ENCODE assay signal across 8 cellular contexts in the genomic region with DNA sequence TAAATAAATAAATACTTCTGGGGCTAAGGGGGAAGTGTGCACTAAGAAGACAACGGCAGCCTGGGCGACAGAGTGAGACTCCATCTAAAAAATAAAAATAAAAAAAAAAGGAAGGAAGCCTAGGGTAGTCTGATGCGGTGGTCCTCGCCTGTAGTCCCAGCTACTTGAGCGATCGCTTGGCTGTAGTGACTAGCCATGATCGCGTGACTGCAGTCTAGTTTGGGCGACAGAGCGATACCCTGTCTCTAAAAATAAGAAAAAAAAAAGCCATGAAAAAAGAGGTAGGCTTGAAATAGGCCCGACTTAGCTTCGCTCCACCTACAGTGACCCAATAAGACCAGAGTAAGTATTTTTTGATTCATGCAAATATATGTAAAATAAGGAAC. TPM values are rescaled to one million over a fixed set of nuclear protein-coding genes. Genes with fewer than 3 reads are reported as not detected.
A peak's percentile ranks its signal among the peaks of the same experiment; 100 is the strongest.
DNase-seq lines count a peak whose midpoint lies in the region; ATAC-seq and TF ChIP-seq lines count a peak whose summit lies in the region.

No MANE protein-coding gene starts in this region.

- H3K27me3 ChIP-seq in DND-41 (ENCODE audit: insufficient read depth, low read length, poor library complexity) (no peaks in the 10 kb centered on the region), HCT116 (ENCODE audit: insufficient read depth, low read length) (no peaks in the 10 kb centered on the region)
- no peaks in the 10 kb centered on the region for H3K27me3 ChIP-seq in naive thymus-derived CD4-positive, alpha-beta T cell (ENCODE audit: control insufficient read depth in 2 of 2, insufficient read depth in 2 of 2, low read length in 2 of 2)

- BruUV-seq in HCT116 (replicated peaks; lab: Mats Ljungman, UMichigan): no TSS peak

- H3K27me3 Mint-ChIP-seq in T-cell: no peaks in the 10 kb centered on the region
- H3K27me3 Mint-ChIP-seq in naive thymus-derived CD4-positive, alpha-beta T cell: peaks cover 0 to 2% (median 0%) of the 10 kb centered on the region in 5 donors

- DNase-seq in DND-41: no peak
- DNase-seq in HCT116 (ENCODE audit: low read depth, low spot score): no peak
- DNase-seq in T-cell: no peak
- no peak for DNase-seq in naive thymus-derived CD4-positive, alpha-beta T cell
- DNase-seq in omental fat pad (ENCODE audit: low spot score): no peak
- no peak for DNase-seq in foreskin fibroblast
- DNase-seq in H4 (ENCODE audit: low spot score): no peak
- DNase-seq in HK-2 (ENCODE audit: unreplicated experiment): no peak

- H3K4me2 ChIP-seq in DND-41 (ENCODE audit: insufficient read depth, low read length) (peak overlapping the region; percentile 20; the same call in 1 of the 2 replicates), HCT116 (ENCODE audit: low read length) (no peak overlapping the region)

- H2AFZ ChIP-seq in DND-41 (ENCODE audit: low read depth, low read length): peak overlapping the region; percentile 21
- peak overlapping the region; percentile 67 for H2AFZ ChIP-seq in HCT116 (ENCODE audit: low read depth, low read length, poor library complexity, severe bottlenecking)

- peaks cover 23 to 30% (median 25%) of the 10 kb centered on the region in 3 donors for H3K4me1 Mint-ChIP-seq in T-cell
- H3K4me1 Mint-ChIP-seq in naive thymus-derived CD4-positive, alpha-beta T cell: peaks cover 8 to 30% (median 22%) of the 10 kb centered on the region in 7 donors

- no peak for ATAC-seq in DND-41 (ENCODE audit: insufficient read depth, low read depth)
- ATAC-seq in HCT116: no peak
- ATAC-seq in T-cell (replicated peaks in 1 of 4): no peak
- ATAC-seq in naive thymus-derived CD4-positive, alpha-beta T cell: no peak
- ATAC-seq in omental fat pad (ENCODE audit: low FRiP score): no peak

- peaks cover 21% of the 10 kb centered on the region for H3K79me2 ChIP-seq in DND-41 (ENCODE audit: insufficient read depth, low read length)
- H3K79me2 ChIP-seq in HCT116 (ENCODE audit: insufficient read depth, low read length): peaks cover 17% of the 10 kb centered on the region

- H3K4me3 Mint-ChIP-seq in T-cell: peak overlapping the region; percentile 80 to 89 (median 85)
- H3K4me3 Mint-ChIP-seq in naive thymus-derived CD4-positive, alpha-beta T cell: peak overlapping the region; percentile 68 to 92 (median 84)

- H3K9me3 ChIP-seq in DND-41 (ENCODE audit: insufficient read depth, low read length, severe bottlenecking) (no peaks in the 10 kb centered on the region), HCT116 (ENCODE audit: control insufficient read depth in 1 of 2, insufficient read depth in 1 of 2, low read depth in 1 of 2, low read length in 2 of 2) (no peaks in the 10 kb centered on the region)
- no peaks in the 10 kb centered on the region for H3K9me3 ChIP-seq in naive thymus-derived CD4-positive, alpha-beta T cell (ENCODE audit: control insufficient read depth in 2 of 3, low read length in 3 of 3)

- peak overlapping the region; percentile 62 to 90 for H3K27ac Mint-ChIP-seq in T-cell
- peak overlapping the region; percentile 69 to 93 (median 82) for H3K27ac Mint-ChIP-seq in naive thymus-derived CD4-positive, alpha-beta T cell

- H3K9ac ChIP-seq in DND-41 (ENCODE audit: low read depth, low read length): no peak overlapping the region
- H3K9ac ChIP-seq in HCT116 (ENCODE audit: low read length): no peak overlapping the region

- peaks cover 18% of the 10 kb centered on the region for H3K4me1 ChIP-seq in DND-41 (ENCODE audit: insufficient read depth, low read length)
- peaks cover 3 to 9% of the 10 kb centered on the region in 2 experiments; a peak in 3 of 4 replicates for H3K4me1 ChIP-seq in HCT116 (ENCODE audit: control insufficient read depth in 1 of 2, insufficient read depth in 2 of 2, low read length in 2 of 2)
- peaks cover 6 to 18% of the 10 kb centered on the region in 2 donors for H3K4me1 ChIP-seq in naive thymus-derived CD4-positive, alpha-beta T cell (ENCODE audit: control insufficient read depth in 2 of 2, insufficient read depth in 2 of 2, low read length in 2 of 2)

- no peak for TF ChIP-seq CTCF in DND-41 (IDR thresholded peaks at IDR 0.05; ENCODE audit: borderline replicate concordance, extremely low read depth, low read length, poor library complexity, severe bottlenecking)
- TF ChIP-seq CTCF in HCT116 (IDR thresholded peaks at IDR 0.05 in 2 of 3, conservative IDR thresholded peaks at IDR 0.05 in 1 of 3; ENCODE audit: borderline replicate concordance in 1 of 3, insufficient read depth in 1 of 3, low read depth in 2 of 3, low read length in 2 of 3): no peak
- TF ChIP-seq CTCF in omental fat pad (IDR thresholded peaks at IDR 0.05): no peak
- no peak for TF ChIP-seq CTCF in foreskin fibroblast (IDR thresholded peaks at IDR 0.05; ENCODE audit: low read depth, low read length)

- no peaks in the 10 kb centered on the region for H3K9me2 ChIP-seq in HCT116 (ENCODE audit: insufficient read depth)

- POLR2A ChIA-PET in HCT116 (lab: Charles Lee): interaction anchor here (0.8 to 1.3 kb wide), 8 partner anchors 13 to 52 kb away, joined by 3 to 8 read pairs (median 6); partner anchors contain the start of genes ANKLE1, DDA1, OCEL1 and USE1
- POLR2A ChIA-PET in T-cell (lab: Charles Lee): interaction anchor here (0.6 to 1.1 kb wide), 10 partner anchors 8 to 1293 kb away, joined by 3 to 7 read pairs (median 4); partner anchors contain the start of genes DDA1 (in 1 of the 2), HAUS8 (in 1 of the 2), MRPL34 (in 1 of the 2) and MVB12A (in 1 of the 2)
- POLR2A ChIA-PET in naive thymus-derived CD4-positive, alpha-beta T cell (lab: Charles Lee): interaction anchor here (0.6 to 3.4 kb wide), 19 partner anchors 8 to 606 kb away, joined by 3 to 18 read pairs (median 6); partner anchors contain the start of genes DDA1, MVB12A, OCEL1 and USE1

- H3K4me3 ChIP-seq in DND-41 (ENCODE audit: low read depth in 1 of 2, low read length in 2 of 2): no peak overlapping the region
- no peak overlapping the region; a peak in 1 of 4 replicates for H3K4me3 ChIP-seq in HCT116 (replicated peaks in 1 of 2; ENCODE audit: low read depth in 1 of 2, low read length in 2 of 2)
- H3K4me3 ChIP-seq in naive thymus-derived CD4-positive, alpha-beta T cell (ENCODE audit: low read length): peak overlapping the region; percentile 38
- no peak overlapping the region for H3K4me3 ChIP-seq in foreskin fibroblast (ENCODE audit: low read depth in 1 of 2, low read length in 2 of 2)

- no peaks in the 10 kb centered on the region for H3K9me3 Mint-ChIP-seq in T-cell
- peaks cover 0 to 4% (median 0%) of the 10 kb centered on the region in 11 donors for H3K9me3 Mint-ChIP-seq in naive thymus-derived CD4-positive, alpha-beta T cell

- TF ChIP-seq RAD21 in HCT116 (IDR thresholded peaks at IDR 0.05; ENCODE audit: low read depth): no peak

- H3K27ac ChIP-seq in DND-41 (ENCODE audit: low read length) (no peak overlapping the region), HCT116 (ENCODE audit: low read depth, low read length) (peak overlapping the region; percentile 15; the same call in 1 of the 2 replicates)
- peak overlapping the region; percentile 48 for H3K27ac ChIP-seq in naive thymus-derived CD4-positive, alpha-beta T cell (ENCODE audit: low read depth, low read length)

- intact Hi-C loops in HCT116 (cut with micrococcal nuclease): no loop called here
- intact Hi-C loops in naive thymus-derived CD4-positive, alpha-beta T cell (cut with micrococcal nuclease): loop anchor here in 1 of 2 donors (2.0 kb wide), 2 partner anchors 20 to 32 kb away; no protein-coding TSS in a partner anchor

- peaks cover 8% of the 10 kb centered on the region for H3K36me3 Mint-ChIP-seq in T-cell
- H3K36me3 Mint-ChIP-seq in naive thymus-derived CD4-positive, alpha-beta T cell: peaks cover 0 to 7% (median 4%) of the 10 kb centered on the region in 5 donors

- CTCF ChIA-PET in HCT116 (lab: Charles Lee): interaction anchor here (0.8 to 1.5 kb wide), 9 partner anchors 11 to 229 kb away, joined by 3 to 11 read pairs (median 4); partner anchors contain the start of gene DDA1
- CTCF ChIA-PET in T-cell (lab: Charles Lee): interaction anchor here (0.5 to 2.1 kb wide), 15 partner anchors 9 to 593 kb away, joined by 3 to 20 read pairs (median 4); partner anchors contain the start of genes ANKLE1 (in 1 of the 2), DDA1 (in 1 of the 2), MVB12A (in 1 of the 2) and OCEL1 (in 1 of the 2)
- CTCF ChIA-PET in naive thymus-derived CD4-positive, alpha-beta T cell (lab: Charles Lee): interaction anchor here (0.6 to 1.4 kb wide), 9 partner anchors 13 to 1056 kb away, joined by 3 to 14 read pairs (median 4); partner anchors contain the start of genes LSM4 and MRPL34

- H3K36me3 ChIP-seq in DND-41 (ENCODE audit: insufficient read depth, low read length): peaks cover 21% of the 10 kb centered on the region
- peaks cover 3 to 18% of the 10 kb centered on the region in 2 experiments; a peak in 3 of 4 replicates for H3K36me3 ChIP-seq in HCT116 (ENCODE audit: control insufficient read depth in 1 of 2, insufficient read depth in 2 of 2, low read length in 2 of 2)
- H3K36me3 ChIP-seq in naive thymus-derived CD4-positive, alpha-beta T cell (ENCODE audit: control insufficient read depth in 2 of 3, insufficient read depth in 3 of 3, low read length in 3 of 3): peaks cover 0 to 18% (median 6%) of the 10 kb centered on the region in 3 experiments

- TF ChIP-seq POLR2A in HCT116 (IDR thresholded peaks at IDR 0.05; ENCODE audit: borderline replicate concordance, extremely low read depth, insufficient read depth, insufficient read length): no peak

- no peaks in the 10 kb centered on the region for H4K20me1 ChIP-seq in DND-41 (ENCODE audit: insufficient read depth, low read length)
- H4K20me1 ChIP-seq in HCT116 (ENCODE audit: insufficient read depth): no peaks in the 10 kb centered on the region

- RAD21 ChIA-PET in HCT116 (lab: Charles Lee; ENCODE audit: low non-redundant PET in 1 of 2, low total read pairs in 2 of 2, uncharacterized antibody in 2 of 2, unreplicated experiment in 2 of 2): no interaction called here

RNA-seq across cellular contexts. Expression of gene BABAM1, which starts 0.7 kb away (rescaled TPM):
- total RNA-seq in HCT116 (2021; ENCODE audit: unreplicated experiment) (93.3 TPM), T-cell (100 to 1,000 TPM in 3 of 5 donors, 10 to 100 TPM in 2; 76.7 to 130 (median 117) TPM), omental fat pad (10 to 100 TPM; 46.0 to 62.1 (median 59.1) TPM)
- polyA plus RNA-seq in HCT116 (2012): 71.5 and 72.7 TPM in 2 replicates
- 100 to 1,000 TPM in 2 of 5 experiments, 10 to 100 TPM in 3; 72.4 to 111 (median 95.6) TPM for total RNA-seq in naive thymus-derived CD4-positive, alpha-beta T cell
- polyA plus RNA-seq in naive thymus-derived CD4-positive, alpha-beta T cell: 100 to 1,000 TPM in 1 of 2 donors, 10 to 100 TPM in 1; 94.9 to 110 TPM
- 154 and 167 TPM in 2 replicates for total RNA-seq in H4 (2014; rRNA removed; shearing (Covaris generic))

RNA-seq across cellular contexts. Expression of gene USHBP1, which starts 2.0 kb away (rescaled TPM):
- total RNA-seq in HCT116 (2021; ENCODE audit: unreplicated experiment) (0.15 TPM), T-cell (under 1 TPM in 4 of 5 donors, not detected in 1; 0.10 to 0.61 (median 0.38) TPM), omental fat pad (10 to 100 TPM in 1 of 4 donors, 1 to 10 TPM in 3; 2.4 to 43.3 (median 5.8) TPM)
- polyA plus RNA-seq in HCT116 (2012): 0.04 and 0.16 TPM in 2 replicates
- total RNA-seq in naive thymus-derived CD4-positive, alpha-beta T cell: 1 to 10 TPM in 1 of 5 experiments, under 1 TPM in 4; 0.22 to 1.2 (median 0.36) TPM
- under 1 TPM in 1 of 2 donors, not detected in 1; 0.61 TPM for polyA plus RNA-seq in naive thymus-derived CD4-positive, alpha-beta T cell
- total RNA-seq in H4 (2014; rRNA removed; shearing (Covaris generic)): not detected in 2 replicates

RNA-seq across cellular contexts. Expression of gene ANKLE1, which starts 15.1 kb away (rescaled TPM):
- total RNA-seq in HCT116 (2021; ENCODE audit: unreplicated experiment) (14.8 TPM), T-cell (1 to 10 TPM in 4 of 5 donors, under 1 TPM in 1; 0.93 to 6.5 (median 2.9) TPM), omental fat pad (under 1 TPM; 0.47 to 0.82 (median 0.52) TPM)
- polyA plus RNA-seq in HCT116 (2012): 8.7 and 8.8 TPM in 2 replicates
- 1 to 10 TPM; 2.3 to 5.5 (median 3.4) TPM for total RNA-seq in naive thymus-derived CD4-positive, alpha-beta T cell
- under 1 TPM in 1 of 2 donors, not detected in 1; 0.29 TPM for polyA plus RNA-seq in naive thymus-derived CD4-positive, alpha-beta T cell
- total RNA-seq in H4 (2014; rRNA removed; shearing (Covaris generic)): 0.06 TPM in 1 of 2 replicates, not detected in the other

RNA-seq across cellular contexts. Expression of gene NR2F6, which starts 20.9 kb away (rescaled TPM):
- total RNA-seq in HCT116 (2021; ENCODE audit: unreplicated experiment) (88.0 TPM), T-cell (1 to 10 TPM in 4 of 5 donors, under 1 TPM in 1; 0.55 to 6.4 (median 2.8) TPM), omental fat pad (10 to 100 TPM; 16.9 to 45.4 (median 29.8) TPM)
- 57.6 and 61.3 TPM in 2 replicates for polyA plus RNA-seq in HCT116 (2012)
- total RNA-seq in naive thymus-derived CD4-positive, alpha-beta T cell: 1 to 10 TPM; 2.2 to 7.8 (median 7.0) TPM
- polyA plus RNA-seq in naive thymus-derived CD4-positive, alpha-beta T cell: 1 to 10 TPM; 1.4 to 1.8 TPM
- total RNA-seq in H4 (2014; rRNA removed; shearing (Covaris generic)): 24.8 and 38.6 TPM in 2 replicates

RNA-seq across cellular contexts. Expression of gene ABHD8, which starts 36.6 kb away (rescaled TPM):
- total RNA-seq in HCT116 (2021; ENCODE audit: unreplicated experiment) (5.2 TPM), T-cell (10 to 100 TPM in 3 of 5 donors, 1 to 10 TPM in 2; 5.3 to 12.4 (median 11.3) TPM), omental fat pad (10 to 100 TPM in 2 of 4 donors, 1 to 10 TPM in 2; 6.1 to 13.2 (median 11.1) TPM)
- polyA plus RNA-seq in HCT116 (2012): 4.5 and 6.2 TPM in 2 replicates
- 10 to 100 TPM in 2 of 5 experiments, 1 to 10 TPM in 3; 7.0 to 12.3 (median 9.5) TPM for total RNA-seq in naive thymus-derived CD4-positive, alpha-beta T cell
- 10 to 100 TPM in 1 of 2 donors, 1 to 10 TPM in 1; 7.5 to 12.4 TPM for polyA plus RNA-seq in naive thymus-derived CD4-positive, alpha-beta T cell
- total RNA-seq in H4 (2014; rRNA removed; shearing (Covaris generic)): 3.5 and 7.5 TPM in 2 replicates
